ENCODE assay signal across 8 cellular contexts in genomic region chr15:75043509-75044257, GRCh38. TPM values are rescaled to one million over a fixed set of nuclear protein-coding genes. Genes with fewer than 3 reads are reported as not detected.
A peak's percentile ranks its signal among the peaks of the same experiment; 100 is the strongest.
DNase-seq lines count a peak whose midpoint lies in the region; ATAC-seq and TF ChIP-seq lines count a peak whose summit lies in the region.

No MANE protein-coding gene starts in this region.

- H3K4me3 Mint-ChIP-seq in GM23338: no peak overlapping the region

- H3K4me3 ChIP-seq in epithelial cell of esophagus (ENCODE audit: low read length): no peak overlapping the region
- H3K4me3 ChIP-seq in mucosa of descending colon: no peak overlapping the region
- H3K4me3 ChIP-seq in urinary bladder (ENCODE audit: low read depth, low read length): no peak overlapping the region
- H3K4me3 ChIP-seq in GM23338: no peak overlapping the region

- intact Hi-C loops in mucosa of descending colon (cut with DNase I, micrococcal nuclease): loop anchor here in 1 of 2 donors (5.0 kb wide), 1 partner anchor 169 kb away; no protein-coding TSS in a partner anchor

- H3K4me1 ChIP-seq in mucosa of descending colon (ENCODE audit: low read depth): peaks cover 49% of the 10 kb centered on the region
- H3K4me1 ChIP-seq in urinary bladder (ENCODE audit: insufficient read depth): no peaks in the 10 kb centered on the region
- H3K4me1 ChIP-seq in GM23338 (ENCODE audit: insufficient read depth): peaks cover 7% of the 10 kb centered on the region

- WGBS in urinary bladder: 17% methylated on average over 20 of the region's 20 CpGs

- H3K9me3 ChIP-seq in mucosa of descending colon: no peaks in the 10 kb centered on the region

- no peaks in the 10 kb centered on the region for H3K9me3 Mint-ChIP-seq in GM23338

- no peaks in the 10 kb centered on the region; the same call in 1 of the 2 replicates for H4K20me1 ChIP-seq in GM23338 (replicated peaks; ENCODE audit: insufficient read depth)

- no peak overlapping the region for H2AFZ ChIP-seq in GM23338

- no peaks in the 10 kb centered on the region for H3K27me3 ChIP-seq in GM23338 (ENCODE audit: insufficient read depth)

- H3K27me3 Mint-ChIP-seq in GM23338 (ENCODE audit: insufficient read depth, low read depth, poor library complexity): no peaks in the 10 kb centered on the region

- no peaks in the 10 kb centered on the region; the same call in 2 of the 3 replicates for H3K36me3 Mint-ChIP-seq in GM23338 (ENCODE audit: low read depth)

- H3K27ac ChIP-seq in urinary bladder (ENCODE audit: low read depth) (peak overlapping the region; percentile 65), GM23338 (ENCODE audit: low read depth) (no peak overlapping the region)

- peaks cover 4% of the 10 kb centered on the region; the same call in 1 of the 2 replicates for H3K79me2 ChIP-seq in GM23338 (replicated peaks; ENCODE audit: insufficient read depth)

- no peaks in the 10 kb centered on the region for H3F3A ChIP-seq in GM23338 (replicated peaks; ENCODE audit: low read depth)

- TF ChIP-seq CTCF in epithelial cell of esophagus (IDR thresholded peaks at IDR 0.05; ENCODE audit: insufficient read depth, low read depth, low read length, missing control alignments) (no peak), mucosa of descending colon (IDR thresholded peaks at IDR 0.05) (peak; percentile 6), GM23338 (conservative IDR thresholded peaks at IDR 0.05; ENCODE audit: low read depth in 2 of 2) (peak in 1 of 2 experiments; percentile 13; a peak in 1 of 4 replicates)

- DNase-seq in CD1c-positive myeloid dendritic cell (ENCODE audit: extremely low spot score) (peak; percentile 84), SK-MEL-5 (ENCODE audit: low read depth, low spot score) (peak; percentile 100), epithelial cell of esophagus (ENCODE audit: low read depth) (peak; percentile 70), mucosa of descending colon (peak; percentile 82 to 92 (median 83)), GM23338 (ENCODE audit: low spot score) (no peak)

- ATAC-seq in GM19043 (IDR thresholded peaks at IDR 0.05; ENCODE audit: low read depth, unreplicated experiment) (peak; percentile 20), HG03139 (IDR thresholded peaks at IDR 0.05; ENCODE audit: unreplicated experiment) (peak; percentile 36), mucosa of descending colon (peak; percentile 52), GM23338 (no peak)

- H3K4me1 Mint-ChIP-seq in GM23338: peaks cover 23% of the 10 kb centered on the region

- H3K9me2 ChIP-seq in GM23338 (ENCODE audit: insufficient read depth): no peaks in the 10 kb centered on the region

- no peaks in the 10 kb centered on the region for H3K36me3 ChIP-seq in mucosa of descending colon (ENCODE audit: low read depth)
- H3K36me3 ChIP-seq in urinary bladder (ENCODE audit: insufficient read depth): no peaks in the 10 kb centered on the region
- no peaks in the 10 kb centered on the region for H3K36me3 ChIP-seq in GM23338 (ENCODE audit: insufficient read depth)

- in situ Hi-C loops in SK-MEL-5 (cut with HindIII; ENCODE audit: low pct_unique_long_range_greater_than_20kb, low sequenced_read_pairs): no loop called here

- no peak overlapping the region for H3K4me2 ChIP-seq in GM23338

- H3K27ac Mint-ChIP-seq in GM23338: no peak overlapping the region

TF ChIP-seq in GM23338, 12 proteins besides CTCF, POLR2A, EP300 and RAD21:
- TF ChIP-seq, protein P1, sequence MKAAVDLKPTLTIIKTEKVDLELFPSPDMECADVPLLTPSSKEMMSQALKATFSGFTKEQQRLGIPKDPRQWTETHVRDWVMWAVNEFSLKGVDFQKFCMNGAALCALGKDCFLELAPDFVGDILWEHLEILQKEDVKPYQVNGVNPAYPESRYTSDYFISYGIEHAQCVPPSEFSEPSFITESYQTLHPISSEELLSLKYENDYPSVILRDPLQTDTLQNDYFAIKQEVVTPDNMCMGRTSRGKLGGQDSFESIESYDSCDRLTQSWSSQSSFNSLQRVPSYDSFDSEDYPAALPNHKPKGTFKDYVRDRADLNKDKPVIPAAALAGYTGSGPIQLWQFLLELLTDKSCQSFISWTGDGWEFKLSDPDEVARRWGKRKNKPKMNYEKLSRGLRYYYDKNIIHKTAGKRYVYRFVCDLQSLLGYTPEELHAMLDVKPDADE (IDR thresholded peaks at IDR 0.05): no peak
- no peak for TF ChIP-seq JUNB (IDR thresholded peaks at IDR 0.05; ENCODE audit: unreplicated experiment)
TF ChIP-seq in GM23338: peak in this region for 0.

RNA-seq across cellular contexts. Expression of gene PPCDC, which starts 20.3 kb away (rescaled TPM):
- total RNA-seq in SK-MEL-5 (2014; rRNA removed; shearing (Covaris generic)): 12.0 and 12.1 TPM in 2 replicates
- polyA plus RNA-seq in SK-MEL-5 (2015; cell fraction: cytosol; rRNA removed): 32.5 and 37.6 TPM in 2 replicates
- 26.4 and 53.6 TPM in 2 replicates for polyA plus RNA-seq in SK-MEL-5 (2015; cell fraction: nucleus; rRNA removed)
- total RNA-seq in mucosa of descending colon (10 to 100 TPM; 12.4 to 18.9 (median 18.2) TPM), urinary bladder (12.8 TPM)
- polyA plus RNA-seq in urinary bladder (13.6 TPM), GM23338 (2016; fragmentation: Nextera tagmentation; extraction: Ambion mirVana) (17.8 and 22.1 TPM in 2 replicates)
- total RNA-seq in GM23338 (2014; rRNA removed; shearing (Covaris generic)): 40.2 and 42.8 TPM in 2 replicates

RNA-seq across cellular contexts. Expression of gene SCAMP5, which starts 48.3 kb away (rescaled TPM):
- 3.4 and 5.4 TPM in 2 replicates for total RNA-seq in SK-MEL-5 (2014; rRNA removed; shearing (Covaris generic))
- 8.3 and 18.2 TPM in 2 replicates for polyA plus RNA-seq in SK-MEL-5 (2015; cell fraction: cytosol; rRNA removed)
- polyA plus RNA-seq in SK-MEL-5 (2015; cell fraction: nucleus; rRNA removed): 5.2 and 16.9 TPM in 2 replicates
- total RNA-seq in mucosa of descending colon (10 to 100 TPM in 1 of 3 donors, 1 to 10 TPM in 2; 7.3 to 10.8 (median 7.4) TPM), urinary bladder (6.9 TPM)
- polyA plus RNA-seq in urinary bladder (19.4 TPM), GM23338 (2016; fragmentation: Nextera tagmentation; extraction: Ambion mirVana) (12.8 and 12.9 TPM in 2 replicates)
- 31.0 and 43.3 TPM in 2 replicates for total RNA-seq in GM23338 (2014; rRNA removed; shearing (Covaris generic))
